Comparison of ENCODE assay signal across 17 cellular contexts in genomic region chr1:119858815-119859214, GRCh38. TPM values are rescaled to one million over a fixed set of nuclear protein-coding genes. Genes with fewer than 3 reads are reported as not detected.
"Had no signal": no experiment of that assay in that cellular context is flagged by ENCODE, and none has a peak within 500 bp of the region (broad histone marks: within the 10 kb centered on the region; RNA-seq: fewer than 3 reads in every experiment).

No MANE protein-coding gene starts in this region.

RNA-seq across cellular contexts. Expression of gene ADAM30, which starts 37.5 kb away (rescaled TPM):
- total RNA-seq: activated CD4-positive, alpha-beta T cell treated with anti-CD3 and anti-CD28 coated beads, Interleukin-2, amount 10 ng/mL, durations not matched to agents 24 days and 14 days; activated CD8-positive, alpha-beta T cell treated with anti-CD3 and anti-CD28 coated beads for 36 hours; activated naive CD4-positive, alpha-beta T cell treated with anti-CD3 and anti-CD28 coated beads, Interleukin-2, amount 50 U/mL, for 72 hours; bronchial epithelial cell; colonic mucosa; heart left ventricle; left cardiac atrium; lower leg skin; mononuclear cell; neural crest cell; osteocyte; progenitor cell of endocrine pancreas; sigmoid colon; T-cell; ureter had no signal
- polyA plus RNA-seq: heart left ventricle, sigmoid colon had no signal

RNA-seq across cellular contexts. Expression of gene REG4, which starts 47.6 kb away (rescaled TPM):
- total RNA-seq: bronchial epithelial cell, fibroblast of villous mesenchyme, heart left ventricle, left cardiac atrium, lower leg skin, neural crest cell, osteocyte, sigmoid colon, thyroid gland, ureter had no signal
